ENCODE assay signal across 35 cellular contexts in the genomic region with DNA sequence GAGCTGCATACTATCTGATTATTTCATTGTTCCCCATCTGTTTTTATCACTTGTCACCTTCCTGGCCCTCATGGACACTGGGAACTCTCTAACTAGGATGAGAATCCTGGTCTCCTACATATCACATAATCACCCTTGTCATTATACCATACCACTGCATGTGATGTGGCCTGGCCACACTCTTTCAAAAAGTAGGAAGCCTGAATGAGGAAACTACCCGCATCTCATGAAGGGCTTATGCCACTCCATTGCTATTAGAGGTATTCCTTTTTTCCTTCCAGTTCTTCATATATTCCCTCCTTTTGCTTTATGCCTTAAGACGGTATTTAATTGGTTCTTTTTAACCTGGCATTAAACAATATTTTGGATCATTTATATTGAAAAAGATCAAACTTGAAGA.
"Had no signal": no experiment of that assay in that cellular context is flagged by ENCODE, and none has a peak within 500 bp of the region (broad histone marks: within the 10 kb centered on the region; RNA-seq: fewer than 3 reads in every experiment).

No MANE protein-coding gene starts in this region.

- H3K9me3 ChIP-seq: MG63 had no signal

- H3K27ac ChIP-seq: KMS-11 had no signal

- H3K9ac ChIP-seq: KMS-11 had no signal

- H3K4me2 ChIP-seq: KMS-11 had no signal

- H3K4me3 ChIP-seq: MG63 had no signal

- DNase-seq: Karpas-422, Kasumi-1, KG1, MG63, MM.1S, MV-4-11, NCI-H1048, NCI-H1092, NCI-H1092 treated with DMSO at 0.1 percent for 48 hours, NCI-H1105, NCI-H1105 treated with DMSO at 0.1 percent for 48 hours, NCI-H1417, NCI-H1417 treated with DMSO at 0.1 percent for 48 hours, NCI-H1436, NCI-H1436 treated with DMSO at 0.1 percent for 48 hours, NCI-H146, NCI-H1694, NCI-H1694 treated with DMSO at 0.1 percent for 48 hours, NCI-H187, NCI-H187 treated with DMSO at 0.1 percent for 48 hours, NCI-H1930, NCI-H2029, NCI-H2029 treated with DMSO at 0.1 percent for 48 hours, NCI-H2081, NCI-H2081 treated with DMSO at 0.1 percent for 48 hours, NCI-H2107, NCI-H2171, NCI-H2171 treated with DMSO at 0.1 percent for 48 hours, NCI-H2227 treated with DMSO at 0.1 percent for 48 hours, NCI-H226, NCI-H345, NCI-H446, NCI-H446 treated with DMSO at 0.1 percent for 48 hours, NCI-H510A had no signal

- H3K36me3 ChIP-seq: MG63 had no signal

- H3K27me3 ChIP-seq: MG63 had no signal
